20 cellular contexts compared by ENCODE assay signal in the genomic region with DNA sequence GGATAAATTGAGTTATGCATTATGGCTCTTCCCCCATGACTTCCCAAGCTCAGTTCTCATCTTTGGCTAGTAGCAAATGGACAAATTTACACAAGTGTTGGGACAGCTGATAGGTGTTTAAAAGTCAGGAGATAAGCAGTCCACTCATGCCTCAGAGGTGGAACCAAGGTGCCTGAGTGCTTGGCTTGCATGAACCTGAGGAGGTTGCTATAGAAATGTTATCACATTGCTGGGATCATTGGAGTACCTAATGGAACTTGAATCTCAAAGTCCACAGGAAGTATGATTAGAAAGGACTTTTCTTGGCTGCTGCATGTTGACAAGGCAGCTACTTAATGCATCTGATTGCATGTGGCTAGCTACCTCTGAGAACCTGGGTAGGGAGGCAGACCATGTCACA. TPM values are rescaled to one million over a fixed set of nuclear protein-coding genes. Genes with fewer than 3 reads are reported as not detected.
"Had no signal": no experiment of that assay in that cellular context is flagged by ENCODE, and none has a peak within 500 bp of the region (broad histone marks: within the 10 kb centered on the region; RNA-seq: fewer than 3 reads in every experiment).

No MANE protein-coding gene starts in this region.

- DNase-seq: activated CD4-positive, alpha-beta memory T cell treated with anti-CD3 and anti-CD28 coated beads, Interleukin-2, amount 10 ng/mL, durations not matched to agents 7 days and 5 days; activated CD4-positive, alpha-beta T cell treated with anti-CD3 and anti-CD28 coated beads for 48 hours; activated CD4-positive, CD25-positive, alpha-beta regulatory T cell; activated CD8-positive, alpha-beta memory T cell treated with anti-CD3 and anti-CD28 coated beads, Interleukin-2, amount 10 ng/mL, durations not matched to agents 7 days and 5 days; activated naive CD8-positive, alpha-beta T cell treated with anti-CD3 and anti-CD28 coated beads for 36 hours; amygdala; caudate nucleus; mammary epithelial cell; naive thymus-derived CD8-positive, alpha-beta T cell; retina; stimulated activated CD4-positive, alpha-beta T cell treated with anti-CD3 and anti-CD28 coated beads, Interleukin-2, amount 100 ng/mL, for 24 hours; stimulated activated naive CD4-positive, alpha-beta T cell treated with Interleukin-2 at 50 U/mL for 16 hours; substantia nigra; T-helper 1 cell; T-helper 9 cell; tibial artery; uterus had no signal

- H3K36me3 ChIP-seq: neutrophil, tibial artery, uterus had no signal

- H3K27ac ChIP-seq: neutrophil, tibial artery, uterus had no signal

- H3K4me3 ChIP-seq: tibial artery, uterus had no signal

- H3K9me3 ChIP-seq: neutrophil, tibial artery, uterus had no signal

- H3K27me3 ChIP-seq: tibial artery had no signal

RNA-seq across cellular contexts. Expression of a gene that starts 39.5 kb away (rescaled TPM):
- total RNA-seq: activated naive CD8-positive, alpha-beta T cell treated with anti-CD3 and anti-CD28 coated beads for 36 hours; epithelial cell of proximal tubule; mammary epithelial cell; naive thymus-derived CD8-positive, alpha-beta T cell had no signal
- polyA plus RNA-seq: keratinocyte; mammary epithelial cell; naive thymus-derived CD8-positive, alpha-beta T cell had no signal
